Comparison of ENCODE assay signal across 8 cellular contexts in genomic region chr22:42648368-42649260, GRCh38. TPM values are rescaled to one million over a fixed set of nuclear protein-coding genes. Genes with fewer than 3 reads are reported as not detected.
DNase-seq lines count a peak whose midpoint lies in the region; ATAC-seq, FAIRE-seq and TF ChIP-seq lines count a peak whose summit lies in the region.

No MANE protein-coding gene starts in this region.

- H3K27me3 Mint-ChIP-seq in T-helper 1 cell treated with Interleukin-12 subunit alpha and Interleukin-12 subunit beta and Interleukin-4 antibody, amounts not matched to agents 30 μg/mL and 1 μg/mL, for 36 hours (ENCODE audit: low read depth) = no peaks in the 10 kb centered on the region

- ATAC-seq in GM19025 (IDR thresholded peaks at IDR 0.05; ENCODE audit: low read depth, unreplicated experiment) = peak; percentile 56
- peak; percentile 55 for ATAC-seq in HG03280 (IDR thresholded peaks at IDR 0.05; ENCODE audit: unreplicated experiment)
- peak; percentile 47 for ATAC-seq in HepG2

- H3K4me3 Mint-ChIP-seq in T-helper 1 cell treated with Interleukin-12 subunit alpha and Interleukin-12 subunit beta and Interleukin-4 antibody, amounts not matched to agents 30 μg/mL and 1 μg/mL, for 36 hours = peak overlapping the region; percentile 97

- H3K4me3 ChIP-seq in AG04450 (ENCODE audit: low read depth, low read length) (peak overlapping the region; percentile 88), choroid plexus epithelial cell (ENCODE audit: low read depth, low read length) (peak overlapping the region; percentile 87), HepG2 (replicated peaks in 1 of 3; ENCODE audit: insufficient read depth in 1 of 3, low read depth in 2 of 3, low read length in 3 of 3) (peak overlapping the region; percentile 84 to 100 (median 100))

- H3K27ac ChIP-seq in AG04450 (ENCODE audit: low read depth, low read length) (peak overlapping the region; percentile 31), HepG2 (ENCODE audit: extremely low read length, insufficient read depth, low read length) (peak overlapping the region; percentile 97)

- CTCF ChIA-PET in AG04450 (lab: Charles Lee) (interaction anchor here (0.7 to 2.2 kb wide), 4 partner anchors 10 to 172 kb away, joined by 3 to 12 read pairs (median 6); no protein-coding TSS in a partner anchor), HepG2 (lab: Yijun Ruan, JAX; ENCODE audit: low intra/inter-chr PET ratio, low total read pairs) (no interaction called here)

- no peaks in the 10 kb centered on the region for H3K9me3 Mint-ChIP-seq in T-helper 1 cell treated with Interleukin-12 subunit alpha and Interleukin-12 subunit beta and Interleukin-4 antibody, amounts not matched to agents 30 μg/mL and 1 μg/mL, for 36 hours

- POLR2A ChIA-PET in AG04450 (lab: Yijun Ruan, JAX) (interaction anchor here (0.6 to 1.6 kb wide), 5 partner anchors 13 to 271 kb away, joined by 3 to 12 read pairs (median 4); partner anchors contain the start of gene POLDIP3), HepG2 (lab: Yijun Ruan, JAX) (interaction anchor here (0.9 to 4.4 kb wide), 12 partner anchors 10 to 152 kb away, joined by 3 to 45 read pairs (median 5); partner anchors contain the start of gene POLDIP3)

- TF ChIP-seq POLR2A in HepG2 (IDR thresholded peaks at IDR 0.05; ENCODE audit: insufficient read depth in 1 of 2, low read depth in 2 of 2, low read length in 2 of 2) = peak; percentile 65 to 69

- intact Hi-C loops in HepG2 (cut with micrococcal nuclease; ENCODE audit: unreplicated experiment) = loop anchor here (10.0 kb wide), 2 partner anchors 156 to 206 kb away; partner anchors contain the start of gene ARFGAP3

- BruUV-seq in HepG2 (replicated peaks; lab: Mats Ljungman, UMichigan) = TSS peak; percentile 82

- H3K4me1 Mint-ChIP-seq in T-helper 1 cell treated with Interleukin-12 subunit alpha and Interleukin-12 subunit beta and Interleukin-4 antibody, amounts not matched to agents 30 μg/mL and 1 μg/mL, for 36 hours (ENCODE audit: low read depth) = peaks cover 9% of the 10 kb centered on the region

- peak; percentile 29; the same call in 1 of the 2 replicates for TF ChIP-seq RAD21 in HepG2 (CRISPR knock-in tag; IDR thresholded peaks at IDR 0.05)

- H3K27ac Mint-ChIP-seq in T-helper 1 cell treated with Interleukin-12 subunit alpha and Interleukin-12 subunit beta and Interleukin-4 antibody, amounts not matched to agents 30 μg/mL and 1 μg/mL, for 36 hours = peak overlapping the region; percentile 97

- no peaks in the 10 kb centered on the region; a peak in 2 of 5 replicates for H3K36me3 ChIP-seq in HepG2 (replicated peaks in 1 of 2; ENCODE audit: control insufficient read depth in 1 of 2, insufficient read depth in 2 of 2, low read length in 2 of 2)

- FAIRE-seq in HepG2 (lab: Jason Lieb, UNC) = peak; percentile 81

- H2AFZ ChIP-seq in HepG2 (ENCODE audit: low read length) = no peak overlapping the region

- H3K27me3 ChIP-seq in AG04450 (ENCODE audit: control insufficient read depth, insufficient read depth, low read length) = no peaks in the 10 kb centered on the region
- no peaks in the 10 kb centered on the region; a peak in 1 of 5 replicates for H3K27me3 ChIP-seq in HepG2 (ENCODE audit: control insufficient read depth in 1 of 2, insufficient read depth in 2 of 2, low read length in 2 of 2)

- H3K9me3 ChIP-seq in AG04450 (ENCODE audit: control insufficient read depth, insufficient read depth, low read length) (no peaks in the 10 kb centered on the region; the same call in 1 of the 2 replicates), HepG2 (ENCODE audit: low read length) (no peaks in the 10 kb centered on the region)

- H3K9ac ChIP-seq in HepG2 (ENCODE audit: insufficient read depth, low read depth, low read length) = peak overlapping the region; percentile 98

- DNase-seq in AG04450 (ENCODE audit: low read depth, low spot score) = no peak
- peak; percentile 31 for DNase-seq in choroid plexus epithelial cell (ENCODE audit: low read depth)
- DNase-seq in HepG2 (ENCODE audit: low spot score) = peak; percentile 82
- DNase-seq in stimulated activated CD8-positive, alpha-beta memory T cell treated with anti-CD3 and anti-CD28 coated beads, Interleukin-4, amount 100 ng/mL, for 48 hours = peak; percentile 44
- no peak for DNase-seq in NCI-H2081 treated with DMSO at 0.1 percent for 48 hours (lab: John Stamatoyannopoulos, UW)

- H3K36me3 Mint-ChIP-seq in T-helper 1 cell treated with Interleukin-12 subunit alpha and Interleukin-12 subunit beta and Interleukin-4 antibody, amounts not matched to agents 30 μg/mL and 1 μg/mL, for 36 hours (ENCODE audit: low read depth) = peaks cover 2% of the 10 kb centered on the region

- H3K79me2 ChIP-seq in HepG2 (ENCODE audit: insufficient read depth, low read length) = peaks cover 53% of the 10 kb centered on the region

- no peak for TF ChIP-seq CTCF in AG04450 (IDR thresholded peaks at IDR 0.05; ENCODE audit: low read depth, low read length)
- no peak for TF ChIP-seq CTCF in choroid plexus epithelial cell (conservative IDR thresholded peaks at IDR 0.05; ENCODE audit: low read depth, low read length)
- peak; percentile 15; the same call in 1 of the 2 replicates for TF ChIP-seq CTCF in HepG2 (CRISPR knock-in tag; IDR thresholded peaks at IDR 0.05)

- H3K4me2 ChIP-seq in HepG2 (ENCODE audit: low read depth, low read length) = peak overlapping the region; percentile 96

- TF ChIP-seq EP300 in HepG2 (IDR thresholded peaks at IDR 0.05; ENCODE audit: low read depth in 2 of 2, low read length in 2 of 2) = peak in 1 of 2 experiments; percentile 58; a peak in 1 of 4 replicates
- TF ChIP-seq EP300 in HepG2 (CRISPR knock-in tag; IDR thresholded peaks at IDR 0.05; ENCODE audit: borderline replicate concordance) = peak; percentile 61; the same call in 1 of the 2 replicates

- in situ Hi-C loops in HepG2 (cut with HindIII; ENCODE audit: extremely low pct_ligation_motif_present, low pct_unique_long_range_greater_than_20kb) = no loop called here

- H3K4me1 ChIP-seq in HepG2 (ENCODE audit: insufficient read depth, low read length) = peaks cover 79% of the 10 kb centered on the region

- under 1% methylated on average over 16 of the region's 51 CpGs for WGBS in HepG2 (ENCODE audit: low lambda C conversion rate)

- peaks cover 6% of the 10 kb centered on the region; the same call in 1 of the 2 replicates for H4K20me1 ChIP-seq in HepG2 (ENCODE audit: insufficient read depth, low read length)

RNA-seq across cellular contexts. Expression of gene CYB5R3, which starts 0.6 kb away (rescaled TPM):
- 110 and 151 TPM in 2 replicates for polyA plus RNA-seq in AG04450 (2011; rRNA removed)
- polyA minus RNA-seq in AG04450 (2011; rRNA and poly(A)+ RNA removed) = 86.5 and 114 TPM in 2 replicates
- 31.5 and 32.4 TPM in 2 replicates for total RNA-seq in HepG2 (2016; rRNA removed; fragmentation: Illumina TruSeq; extraction: Trizol)
- 9.5 and 9.9 TPM in 2 replicates for total RNA-seq in HepG2 (2016; cell fraction: cytosol; rRNA removed; fragmentation: Illumina TruSeq; extraction: Trizol; ENCODE audit: low read depth)
- total RNA-seq in HepG2 (2016; cell fraction: insoluble cytoplasmic fraction; rRNA removed; fragmentation: Illumina TruSeq; extraction: Trizol) = 27.7 and 33.5 TPM in 2 replicates
- total RNA-seq in HepG2 (2016; cell fraction: membrane; rRNA removed; fragmentation: Illumina TruSeq; extraction: Trizol) = 19.2 and 24.7 TPM in 2 replicates
- total RNA-seq in HepG2 (2016; cell fraction: nucleus; rRNA removed; fragmentation: Illumina TruSeq; extraction: Trizol) = 26.9 and 30.5 TPM in 2 replicates
- 305 and 347 TPM in 2 replicates for polyA plus RNA-seq in HepG2 (2011; rRNA removed)
- polyA plus RNA-seq in HepG2 (2011; cell fraction: cytosol; rRNA removed) = 171 and 227 TPM in 2 replicates
- polyA plus RNA-seq in HepG2 (2011; cell fraction: nucleus; rRNA removed) = 180 and 209 TPM in 2 replicates
- polyA plus RNA-seq in HepG2 (2012) = 258 and 265 TPM in 2 replicates
- 41.8 and 43.2 TPM in 2 replicates for polyA plus RNA-seq in HepG2 (2016; cell fraction: cytosol; fragmentation: Illumina TruSeq; extraction: Trizol; ENCODE audit: low read depth)
- 103 and 141 TPM in 2 replicates for polyA plus RNA-seq in HepG2 (2016; cell fraction: insoluble cytoplasmic fraction; fragmentation: Illumina TruSeq; extraction: Trizol; ENCODE audit: low read depth)
- 69.2 and 69.5 TPM in 2 replicates for polyA plus RNA-seq in HepG2 (2016; cell fraction: membrane; fragmentation: Illumina TruSeq; extraction: Trizol; ENCODE audit: low read depth)
- polyA plus RNA-seq in HepG2 (2016; cell fraction: nucleus; fragmentation: Illumina TruSeq; extraction: Trizol; ENCODE audit: insufficient read depth, low read depth) = 118 and 123 TPM in 2 replicates
- 63.4 and 306 TPM in 2 replicates for polyA minus RNA-seq in HepG2 (2011; rRNA and poly(A)+ RNA removed; ENCODE audit: low replicate concordance)
- 173 and 208 TPM in 2 replicates for polyA minus RNA-seq in HepG2 (2011; cell fraction: cytosol; rRNA and poly(A)+ RNA removed)
- polyA minus RNA-seq in HepG2 (2011; cell fraction: nucleus; rRNA and poly(A)+ RNA removed) = 50.5 and 63.4 TPM in 2 replicates

RNA-seq across cellular contexts. Expression of gene ATP5MGL, which starts 8.2 kb away (rescaled TPM):
- polyA plus RNA-seq in AG04450 (2011; rRNA removed) = 0.15 TPM in 1 of 2 replicates, not detected in the other
- 0.91 and 1.1 TPM in 2 replicates for polyA minus RNA-seq in AG04450 (2011; rRNA and poly(A)+ RNA removed)
- 0.97 TPM in 1 of 2 replicates, not detected in the other for total RNA-seq in HepG2 (2016; rRNA removed; fragmentation: Illumina TruSeq; extraction: Trizol)
- total RNA-seq in HepG2 (2016; cell fraction: cytosol; rRNA removed; fragmentation: Illumina TruSeq; extraction: Trizol; ENCODE audit: low read depth) = 0.35 TPM in 1 of 2 replicates, not detected in the other
- total RNA-seq in HepG2 (2016; cell fraction: insoluble cytoplasmic fraction; rRNA removed; fragmentation: Illumina TruSeq; extraction: Trizol) = 0.58 TPM in 1 of 2 replicates, not detected in the other
- total RNA-seq in HepG2 (2016; cell fraction: membrane; rRNA removed; fragmentation: Illumina TruSeq; extraction: Trizol) = not detected in 2 replicates
- 0.69 and 1.2 TPM in 2 replicates for total RNA-seq in HepG2 (2016; cell fraction: nucleus; rRNA removed; fragmentation: Illumina TruSeq; extraction: Trizol)
- 0.40 and 0.50 TPM in 2 replicates for polyA plus RNA-seq in HepG2 (2011; rRNA removed)
- polyA plus RNA-seq in HepG2 (2011; cell fraction: cytosol; rRNA removed) = not detected in 2 replicates
- 0.40 and 1.1 TPM in 2 replicates for polyA plus RNA-seq in HepG2 (2011; cell fraction: nucleus; rRNA removed)
- 0.21 TPM in 1 of 2 replicates, not detected in the other for polyA plus RNA-seq in HepG2 (2012)
- polyA plus RNA-seq in HepG2 (2016; cell fraction: cytosol; fragmentation: Illumina TruSeq; extraction: Trizol; ENCODE audit: low read depth) = not detected in 2 replicates
- not detected in 2 replicates for polyA plus RNA-seq in HepG2 (2016; cell fraction: insoluble cytoplasmic fraction; fragmentation: Illumina TruSeq; extraction: Trizol; ENCODE audit: low read depth)
- not detected in 2 replicates for polyA plus RNA-seq in HepG2 (2016; cell fraction: membrane; fragmentation: Illumina TruSeq; extraction: Trizol; ENCODE audit: low read depth)
- not detected in 2 replicates for polyA plus RNA-seq in HepG2 (2016; cell fraction: nucleus; fragmentation: Illumina TruSeq; extraction: Trizol; ENCODE audit: insufficient read depth, low read depth)
- polyA minus RNA-seq in HepG2 (2011; rRNA and poly(A)+ RNA removed; ENCODE audit: low replicate concordance) = 2.1 and 4.3 TPM in 2 replicates
- not detected in 2 replicates for polyA minus RNA-seq in HepG2 (2011; cell fraction: cytosol; rRNA and poly(A)+ RNA removed)
- 3.9 and 6.5 TPM in 2 replicates for polyA minus RNA-seq in HepG2 (2011; cell fraction: nucleus; rRNA and poly(A)+ RNA removed)

RNA-seq across cellular contexts. Expression of gene POLDIP3, which starts 33.9 kb away (rescaled TPM):
- polyA plus RNA-seq in AG04450 (2011; rRNA removed) (50.6 and 55.7 TPM in 2 replicates), HepG2 (2011; rRNA removed) (45.8 and 50.1 TPM in 2 replicates)
- polyA minus RNA-seq in AG04450 (2011; rRNA and poly(A)+ RNA removed) = 40.2 and 47.8 TPM in 2 replicates
- total RNA-seq in HepG2 (2016; rRNA removed; fragmentation: Illumina TruSeq; extraction: Trizol) = 47.4 and 64.1 TPM in 2 replicates
- 6.4 and 8.7 TPM in 2 replicates for total RNA-seq in HepG2 (2016; cell fraction: cytosol; rRNA removed; fragmentation: Illumina TruSeq; extraction: Trizol; ENCODE audit: low read depth)
- 45.0 and 57.8 TPM in 2 replicates for total RNA-seq in HepG2 (2016; cell fraction: insoluble cytoplasmic fraction; rRNA removed; fragmentation: Illumina TruSeq; extraction: Trizol)
- 23.2 TPM in 2 replicates for total RNA-seq in HepG2 (2016; cell fraction: membrane; rRNA removed; fragmentation: Illumina TruSeq; extraction: Trizol)
- total RNA-seq in HepG2 (2016; cell fraction: nucleus; rRNA removed; fragmentation: Illumina TruSeq; extraction: Trizol) = 32.4 and 36.4 TPM in 2 replicates
- polyA plus RNA-seq in HepG2 (2011; cell fraction: cytosol; rRNA removed) = 28.7 TPM in 2 replicates
- 70.7 and 76.7 TPM in 2 replicates for polyA plus RNA-seq in HepG2 (2011; cell fraction: nucleus; rRNA removed)
- polyA plus RNA-seq in HepG2 (2012) = 62.0 and 63.4 TPM in 2 replicates
- 5.1 and 6.4 TPM in 2 replicates for polyA plus RNA-seq in HepG2 (2016; cell fraction: cytosol; fragmentation: Illumina TruSeq; extraction: Trizol; ENCODE audit: low read depth)
- polyA plus RNA-seq in HepG2 (2016; cell fraction: insoluble cytoplasmic fraction; fragmentation: Illumina TruSeq; extraction: Trizol; ENCODE audit: low read depth) = 59.1 and 66.7 TPM in 2 replicates
- polyA plus RNA-seq in HepG2 (2016; cell fraction: membrane; fragmentation: Illumina TruSeq; extraction: Trizol; ENCODE audit: low read depth) = 14.0 and 14.8 TPM in 2 replicates
- polyA plus RNA-seq in HepG2 (2016; cell fraction: nucleus; fragmentation: Illumina TruSeq; extraction: Trizol; ENCODE audit: insufficient read depth, low read depth) = 53.9 and 54.2 TPM in 2 replicates
- 46.1 and 58.4 TPM in 2 replicates for polyA minus RNA-seq in HepG2 (2011; rRNA and poly(A)+ RNA removed; ENCODE audit: low replicate concordance)
- 29.3 and 32.2 TPM in 2 replicates for polyA minus RNA-seq in HepG2 (2011; cell fraction: cytosol; rRNA and poly(A)+ RNA removed)
- 33.0 and 36.7 TPM in 2 replicates for polyA minus RNA-seq in HepG2 (2011; cell fraction: nucleus; rRNA and poly(A)+ RNA removed)

Comparison
In these comparisons a context has a peak if more than half of its experiments do, and no peak if none do; other contexts are left out.
1. DNase-seq: peak in choroid plexus epithelial cell (single experiment), HepG2 (single experiment) and stimulated activated CD8-positive, alpha-beta memory T cell treated with anti-CD3 and anti-CD28 coated beads, Interleukin-4, amount 100 ng/mL, for 48 hours (single experiment); none in AG04450 (single experiment) and NCI-H2081 treated with DMSO at 0.1 percent for 48 hours (single experiment).
2. Peak in every context shown above with its lines, with median percentiles within 50 percentile points of each other: H3K4me3 ChIP-seq and ATAC-seq.